Comparison of ENCODE assay signal across 19 cellular contexts in genomic region chr6:166969390-166970002, GRCh38. TPM values are rescaled to one million over a fixed set of nuclear protein-coding genes. Genes with fewer than 3 reads are reported as not detected.
DNase-seq lines count a peak whose midpoint lies in the region; ATAC-seq and TF ChIP-seq lines count a peak whose summit lies in the region.
"Had no signal": no experiment of that assay in that cellular context is flagged by ENCODE, and none has a peak within 500 bp of the region (broad histone marks: within the 10 kb centered on the region; RNA-seq: fewer than 3 reads in every experiment).

No MANE protein-coding gene starts in this region.

- no peak for TF ChIP-seq POLR2A in spleen (IDR thresholded peaks at IDR 0.05)

- H3K4me1 ChIP-seq in effector memory CD4-positive, alpha-beta T cell (ENCODE audit: control insufficient read depth, insufficient read depth, low read length, poor library complexity, severe bottlenecking), result peaks cover 20% of the 10 kb centered on the region
- peaks cover 0 to 15% (median 3%) of the 10 kb centered on the region in 6 donors for H3K4me1 ChIP-seq in spleen
- H3K4me1 ChIP-seq: esophagus muscularis mucosa, pancreas had no signal

- H3K4me1 Mint-ChIP-seq in activated T-cell treated with anti-CD3 and anti-CD28 coated beads, Interleukin-2, amount 50 U/mL, for 4 hours (ENCODE audit: low read depth), result peaks cover 31% of the 10 kb centered on the region
- peaks cover 46% of the 10 kb centered on the region for H3K4me1 Mint-ChIP-seq in T-helper 1 cell treated with Interleukin-12 subunit alpha and Interleukin-12 subunit beta and Interleukin-4 antibody, amounts not matched to agents 30 μg/mL and 1 μg/mL, for 36 hours (ENCODE audit: low read depth)

- H3K36me3 Mint-ChIP-seq in activated T-cell treated with anti-CD3 and anti-CD28 coated beads, Interleukin-2, amount 50 U/mL, for 4 hours (ENCODE audit: insufficient read depth), result peaks cover 4% of the 10 kb centered on the region
- peaks cover 50% of the 10 kb centered on the region for H3K36me3 Mint-ChIP-seq in T-helper 1 cell treated with Interleukin-12 subunit alpha and Interleukin-12 subunit beta and Interleukin-4 antibody, amounts not matched to agents 30 μg/mL and 1 μg/mL, for 36 hours (ENCODE audit: low read depth)

- peaks cover 14% of the 10 kb centered on the region for H3K9me3 Mint-ChIP-seq in activated T-cell treated with anti-CD3 and anti-CD28 coated beads, Interleukin-2, amount 50 U/mL, for 4 hours
- H3K9me3 Mint-ChIP-seq in T-helper 1 cell treated with Interleukin-12 subunit alpha and Interleukin-12 subunit beta and Interleukin-4 antibody, amounts not matched to agents 30 μg/mL and 1 μg/mL, for 36 hours, result peaks cover 24% of the 10 kb centered on the region

- H3K4me3 ChIP-seq in effector memory CD4-positive, alpha-beta T cell (ENCODE audit: insufficient read depth, low read depth, low read length, poor library complexity, severe bottlenecking), result no peak overlapping the region
- H3K4me3 ChIP-seq in spleen, result peak overlapping the region in 1 of 8 donors; percentile 14
- H3K4me3 ChIP-seq: coronary artery, esophagus muscularis mucosa, pancreas had no signal

- WGBS in spleen, 5 donors, result 37 to 64% (median 49%) methylated on average over 8 of the region's 8 CpGs

- no peak for DNase-seq in activated T-cell treated with anti-CD3 and anti-CD28 coated beads, Interleukin-2, amount 50 U/mL, for 4 hours
- no peak for DNase-seq in activated T-cell treated with anti-CD3 and anti-CD28 coated beads for 4 hours
- no peak for DNase-seq in effector memory CD4-positive, alpha-beta T cell
- no peak for DNase-seq in spleen
- no peak for DNase-seq in NCI-H1092 treated with DMSO at 0.1 percent for 48 hours (lab: John Stamatoyannopoulos, UW)
- DNase-seq in NCI-H2081 (lab: John Stamatoyannopoulos, UW), result no peak
- DNase-seq: aorta; GF-D8; Kasumi-1; NCI-H1436 treated with DMSO at 0.1 percent for 48 hours; NCI-H524 treated with DMSO at 0.1 percent for 48 hours; pancreas; small intestine; stimulated activated naive CD8-positive, alpha-beta T cell treated with anti-CD3 and anti-CD28 coated beads, Interleukin-15, amount 100 ng/mL, for 72 hours had no signal

- peak overlapping the region; percentile 32 for H3K27ac ChIP-seq in effector memory CD4-positive, alpha-beta T cell (ENCODE audit: insufficient read depth, low read length, poor library complexity, severe bottlenecking)
- peak overlapping the region in 5 of 8 donors; percentile 16 to 76 (median 36) for H3K27ac ChIP-seq in spleen
- H3K27ac ChIP-seq: coronary artery, esophagus muscularis mucosa, pancreas had no signal

- peak; percentile 14 to 46 for ATAC-seq in activated T-cell treated with anti-CD3 and anti-CD28 coated beads, Interleukin-2, amount 50 U/mL, for 4 hours
- no peak for ATAC-seq in HG03159 (IDR thresholded peaks at IDR 0.05; ENCODE audit: unreplicated experiment)
- ATAC-seq: Panc1; pancreas; stimulated activated naive CD8-positive, alpha-beta T cell treated with anti-CD3 and anti-CD28 coated beads, Interleukin-15, amount 100 ng/mL, for 72 hours had no signal

- H3K36me3 ChIP-seq in effector memory CD4-positive, alpha-beta T cell (ENCODE audit: control insufficient read depth, insufficient read depth, low read length), result no peaks in the 10 kb centered on the region
- H3K36me3 ChIP-seq in spleen, result no peaks in the 10 kb centered on the region
- H3K36me3 ChIP-seq: esophagus muscularis mucosa, pancreas had no signal

- no peak for TF ChIP-seq CTCF in spleen (IDR thresholded peaks at IDR 0.05 in 8 of 11, conservative IDR thresholded peaks at IDR 0.05 in 3 of 11)

- H3K9me3 ChIP-seq in effector memory CD4-positive, alpha-beta T cell (ENCODE audit: control insufficient read depth, low read length), result no peaks in the 10 kb centered on the region
- no peaks in the 10 kb centered on the region for H3K9me3 ChIP-seq in spleen
- H3K9me3 ChIP-seq: esophagus muscularis mucosa, pancreas had no signal

- peak overlapping the region; percentile 17 for H3K4me3 Mint-ChIP-seq in activated T-cell treated with anti-CD3 and anti-CD28 coated beads, Interleukin-2, amount 50 U/mL, for 4 hours
- H3K4me3 Mint-ChIP-seq in T-helper 1 cell treated with Interleukin-12 subunit alpha and Interleukin-12 subunit beta and Interleukin-4 antibody, amounts not matched to agents 30 μg/mL and 1 μg/mL, for 36 hours, result peak overlapping the region; percentile 71

- peak overlapping the region; percentile 90 for H3K27ac Mint-ChIP-seq in T-helper 1 cell treated with Interleukin-12 subunit alpha and Interleukin-12 subunit beta and Interleukin-4 antibody, amounts not matched to agents 30 μg/mL and 1 μg/mL, for 36 hours

- no peaks in the 10 kb centered on the region for H3K27me3 Mint-ChIP-seq in activated T-cell treated with anti-CD3 and anti-CD28 coated beads, Interleukin-2, amount 50 U/mL, for 4 hours (ENCODE audit: low read depth)
- no peaks in the 10 kb centered on the region for H3K27me3 Mint-ChIP-seq in T-helper 1 cell treated with Interleukin-12 subunit alpha and Interleukin-12 subunit beta and Interleukin-4 antibody, amounts not matched to agents 30 μg/mL and 1 μg/mL, for 36 hours (ENCODE audit: low read depth)
- H3K27me3 Mint-ChIP-seq: stimulated activated naive CD8-positive, alpha-beta T cell treated with anti-CD3 and anti-CD28 coated beads, Interleukin-15, amount 100 ng/mL, for 72 hours had no signal

- H3K27me3 ChIP-seq in effector memory CD4-positive, alpha-beta T cell (replicated peaks; ENCODE audit: control insufficient read depth, insufficient read depth, low read length, poor library complexity, severe bottlenecking), result no peaks in the 10 kb centered on the region
- no peaks in the 10 kb centered on the region for H3K27me3 ChIP-seq in spleen (replicated peaks in 1 of 7)
- H3K27me3 ChIP-seq: esophagus muscularis mucosa, pancreas had no signal

- intact Hi-C loops in spleen (cut with DNase I; ENCODE audit: low total_unique reads), result no loop called here

RNA-seq across cellular contexts. Expression of gene RNASET2, which starts 13.1 kb away (rescaled TPM):
- 10 to 100 TPM; 43.7 to 67.3 (median 49.4) TPM for total RNA-seq in activated T-cell treated with anti-CD3 and anti-CD28 coated beads, Interleukin-2, amount 50 U/mL, for 4 hours
- 100 to 1,000 TPM; 264 to 676 (median 373) TPM for total RNA-seq in spleen
- 100 to 1,000 TPM; 242 to 392 (median 245) TPM for polyA plus RNA-seq in spleen

RNA-seq across cellular contexts. Expression of gene CEP43, which starts 29.7 kb away (rescaled TPM):
- 10 to 100 TPM; 19.5 to 20.2 (median 19.5) TPM for total RNA-seq in activated T-cell treated with anti-CD3 and anti-CD28 coated beads, Interleukin-2, amount 50 U/mL, for 4 hours
- total RNA-seq in spleen, result 10 to 100 TPM; 13.1 to 21.8 (median 17.7) TPM
- polyA plus RNA-seq in spleen, result 10 to 100 TPM in 1 of 3 donors, 1 to 10 TPM in 2; 9.0 to 10.6 (median 9.0) TPM
